In genomic region chr5:127308325-127308724, GRCh38 we compare ENCODE assay signal across 2 cellular contexts. TPM values are rescaled to one million over a fixed set of nuclear protein-coding genes. Genes with fewer than 3 reads are reported as not detected.
"Had no signal": no experiment of that assay in that cellular context is flagged by ENCODE, and none has a peak within 500 bp of the region (broad histone marks: within the 10 kb centered on the region; RNA-seq: fewer than 3 reads in every experiment).

No MANE protein-coding gene starts in this region.

RNA-seq across cellular contexts. Expression of gene MEGF10, which starts 17.7 kb away (rescaled TPM):
- total RNA-seq: naive thymus-derived CD4-positive, alpha-beta T cell; natural killer cell treated with Interleukin-12 subunit alpha and Interleukin-12 subunit beta and Interleukin-15 and Interleukin-18, amount 100 ng/mL, for 72 hours had no signal
- polyA plus RNA-seq: naive thymus-derived CD4-positive, alpha-beta T cell had no signal
